In genomic region chr3:177251756-177252155, GRCh38 we compare ENCODE assay signal across 21 cellular contexts. TPM values are rescaled to one million over a fixed set of nuclear protein-coding genes. Genes with fewer than 3 reads are reported as not detected.
A peak's percentile ranks its signal among the peaks of the same experiment; 100 is the strongest.
DNase-seq lines count a peak whose midpoint lies in the region; ATAC-seq and TF ChIP-seq lines count a peak whose summit lies in the region.
"Had no signal": no experiment of that assay in that cellular context is flagged by ENCODE, and none has a peak within 500 bp of the region (broad histone marks: within the 10 kb centered on the region; RNA-seq: fewer than 3 reads in every experiment).

No MANE protein-coding gene starts in this region.

- H2AK5ac ChIP-seq in H9 (ENCODE audit: insufficient read length, low read length) = no peak overlapping the region

- no peaks in the 10 kb centered on the region for H3K36me3 ChIP-seq in mucosa of descending colon (ENCODE audit: low read depth)
- H3K36me3 ChIP-seq in CD8-positive, alpha-beta memory T cell (ENCODE audit: insufficient read depth, low read length) = no peaks in the 10 kb centered on the region
- H3K36me3 ChIP-seq: gastroesophageal sphincter, uterus had no signal

- no peaks in the 10 kb centered on the region for H3K79me1 ChIP-seq in H9 (ENCODE audit: insufficient read depth, low read depth, low read length, poor library complexity, severe bottlenecking)

- peaks cover 0 to 12% of the 10 kb centered on the region in 2 donors for H3K9me3 Mint-ChIP-seq in stimulated activated naive CD8-positive, alpha-beta T cell treated with anti-CD3 and anti-CD28 coated beads, Interleukin-15, amount 100 ng/mL, for 72 hours
- no peaks in the 10 kb centered on the region for H3K9me3 Mint-ChIP-seq in CD8-positive, alpha-beta memory T cell
- peaks cover 0 to 6% of the 10 kb centered on the region in 2 experiments; a peak in 2 of 5 replicates for H3K9me3 Mint-ChIP-seq in H9

- no peaks in the 10 kb centered on the region for H4K20me1 ChIP-seq in H9 (ENCODE audit: control insufficient read depth, insufficient read depth, insufficient read length)

- H3K4me3 Mint-ChIP-seq in stimulated activated naive CD8-positive, alpha-beta T cell treated with anti-CD3 and anti-CD28 coated beads, Interleukin-15, amount 100 ng/mL, for 72 hours = no peak overlapping the region
- H3K4me3 Mint-ChIP-seq in CD8-positive, alpha-beta memory T cell = no peak overlapping the region
- H3K4me3 Mint-ChIP-seq in H9 = no peak overlapping the region
- H3K4me3 Mint-ChIP-seq: GM23338 had no signal

- H3K4ac ChIP-seq in H9 (ENCODE audit: low read depth, low read length) = no peak overlapping the region

- H4K91ac ChIP-seq in H9 (ENCODE audit: insufficient read length, low read depth, low read length) = no peak overlapping the region

- no peak overlapping the region for H3K27ac ChIP-seq in HL-60 (replicated peaks)
- no peak overlapping the region for H3K27ac ChIP-seq in CD8-positive, alpha-beta memory T cell (ENCODE audit: low read depth, low read length)
- H3K27ac ChIP-seq in H9 (ENCODE audit: insufficient read length, low read depth, low read length) = no peak overlapping the region
- H3K27ac ChIP-seq: gastroesophageal sphincter, uterus had no signal

- H2BK5ac ChIP-seq in H9 (ENCODE audit: insufficient read length, low read length) = no peak overlapping the region

- POLR2A ChIA-PET in CD8-positive, alpha-beta memory T cell (lab: Charles Lee) = no interaction called here

- H3K18ac ChIP-seq in H9 (ENCODE audit: insufficient read length, low read depth, low read length) = no peak overlapping the region

- H3K23ac ChIP-seq in H9 (ENCODE audit: insufficient read length, low read depth, low read length) = no peak overlapping the region

- no peak overlapping the region for H2AFZ ChIP-seq in H9 (ENCODE audit: low read length)
- H2AFZ ChIP-seq: GM23338 had no signal

- intact Hi-C loops in mucosa of descending colon (cut with DNase I, micrococcal nuclease) = no loop called here

- no peaks in the 10 kb centered on the region for H3K4me1 Mint-ChIP-seq in stimulated activated naive CD8-positive, alpha-beta T cell treated with anti-CD3 and anti-CD28 coated beads, Interleukin-15, amount 100 ng/mL, for 72 hours
- no peaks in the 10 kb centered on the region for H3K4me1 Mint-ChIP-seq in CD8-positive, alpha-beta memory T cell
- peaks cover 5 to 7% of the 10 kb centered on the region in 2 experiments for H3K4me1 Mint-ChIP-seq in H9

- peak; percentile 37 for ATAC-seq in GM18861 (IDR thresholded peaks at IDR 0.05; ENCODE audit: unreplicated experiment)
- peak; percentile 33 for ATAC-seq in mucosa of descending colon
- ATAC-seq in stimulated activated naive CD8-positive, alpha-beta T cell treated with anti-CD3 and anti-CD28 coated beads, Interleukin-15, amount 100 ng/mL, for 72 hours = no peak
- ATAC-seq in GM21447 (IDR thresholded peaks at IDR 0.05; ENCODE audit: unreplicated experiment) = no peak
- ATAC-seq: gastroesophageal sphincter, GM23338, sciatic nerve had no signal

- H3K36me3 Mint-ChIP-seq in CD8-positive, alpha-beta memory T cell = peaks cover 0 to 3% (median 0%) of the 10 kb centered on the region in 3 donors
- H3K36me3 Mint-ChIP-seq in H9 (ENCODE audit: insufficient read depth in 1 of 3, low read depth in 3 of 3) = peaks cover 0 to 6% (median 0%) of the 10 kb centered on the region in 3 experiments; a peak in 3 of 7 replicates

- no peak overlapping the region for H3K14ac ChIP-seq in H9 (ENCODE audit: insufficient read depth, low read length)

- no peak overlapping the region for H2BK20ac ChIP-seq in H9 (ENCODE audit: low read depth, low read length, poor library complexity, severe bottlenecking)

- H3K4me3 ChIP-seq in HL-60 (replicated peaks; ENCODE audit: insufficient read depth, low read length) (no peak overlapping the region), mucosa of descending colon (no peak overlapping the region)
- H3K4me3 ChIP-seq in CD8-positive, alpha-beta memory T cell (ENCODE audit: low read length) = no peak overlapping the region
- H3K4me3 ChIP-seq: gastroesophageal sphincter, GM23338, uterus had no signal

- H3K56ac ChIP-seq in H9 (ENCODE audit: insufficient read length, low read depth, low read length) = no peak overlapping the region

- no peak overlapping the region for H2BK12ac ChIP-seq in H9 (ENCODE audit: insufficient read length, low read depth, low read length)

- CTCF ChIA-PET in CD8-positive, alpha-beta memory T cell (lab: Charles Lee) = no interaction called here

- H3K23me2 ChIP-seq in H9 (ENCODE audit: insufficient read length, low read depth, low read length, poor library complexity, severe bottlenecking) = no peaks in the 10 kb centered on the region

- H3K79me2 ChIP-seq in H9 (ENCODE audit: insufficient read depth, low read length) = no peaks in the 10 kb centered on the region

- no peak overlapping the region for H3K4me2 ChIP-seq in H9 (ENCODE audit: insufficient read depth, insufficient read length, low read length)
- H3K4me2 ChIP-seq: GM23338 had no signal

- H3K27me3 Mint-ChIP-seq in stimulated activated naive CD8-positive, alpha-beta T cell treated with anti-CD3 and anti-CD28 coated beads, Interleukin-15, amount 100 ng/mL, for 72 hours = no peaks in the 10 kb centered on the region
- no peaks in the 10 kb centered on the region for H3K27me3 Mint-ChIP-seq in CD8-positive, alpha-beta memory T cell
- H3K27me3 Mint-ChIP-seq in H9 (ENCODE audit: low read depth) = no peaks in the 10 kb centered on the region

- TF ChIP-seq CTCF in HL-60 (IDR thresholded peaks at IDR 0.05; ENCODE audit: insufficient read depth, low read length) (no peak), mucosa of descending colon (IDR thresholded peaks at IDR 0.05) (no peak), H9 (conservative IDR thresholded peaks at IDR 0.05) (no peak)

- no peak overlapping the region for H3K27ac Mint-ChIP-seq in stimulated activated naive CD8-positive, alpha-beta T cell treated with anti-CD3 and anti-CD28 coated beads, Interleukin-15, amount 100 ng/mL, for 72 hours
- no peak overlapping the region for H3K27ac Mint-ChIP-seq in CD8-positive, alpha-beta memory T cell
- no peak overlapping the region for H3K27ac Mint-ChIP-seq in H9
- H3K27ac Mint-ChIP-seq: GM23338 had no signal

- H4K5ac ChIP-seq in H9 (ENCODE audit: insufficient read length, low read depth, low read length) = no peak overlapping the region

- H3K9ac ChIP-seq in H9 (ENCODE audit: extremely low read depth, insufficient read length, low read length) = no peak overlapping the region

- WGBS in H9 (ENCODE audit: extremely low coverage, insufficient read length, low lambda C conversion rate) = no CpG with 5 or more reads among the region's 4 CpGs

- no peak overlapping the region for H4K8ac ChIP-seq in H9 (replicated peaks; ENCODE audit: insufficient read length, low read depth, low read length)

- no peak overlapping the region for H2BK120ac ChIP-seq in H9 (ENCODE audit: low read depth, low read length, poor library complexity, severe bottlenecking)

- H3T11ph ChIP-seq in H9 (ENCODE audit: low read length) = no peak overlapping the region

- H3K4me1 ChIP-seq in mucosa of descending colon (ENCODE audit: low read depth) = peaks cover 8% of the 10 kb centered on the region
- H3K4me1 ChIP-seq in CD8-positive, alpha-beta memory T cell (ENCODE audit: insufficient read depth, low read length) = no peaks in the 10 kb centered on the region
- H3K4me1 ChIP-seq in H9 (ENCODE audit: insufficient read depth, low read length) = no peaks in the 10 kb centered on the region
- H3K4me1 ChIP-seq: gastroesophageal sphincter, uterus had no signal

- peak; percentile 61 to 67 for DNase-seq in HL-60 (ENCODE audit: low read depth in 1 of 2, low spot score in 1 of 2)
- peak; percentile 72 for DNase-seq in SKM-1 treated with dmso at 0.1 percent for 144 hours (lab: John Stamatoyannopoulos, UW; ENCODE audit: unreplicated experiment)
- DNase-seq in mucosa of descending colon = no peak
- DNase-seq in stimulated activated naive CD8-positive, alpha-beta T cell treated with anti-CD3 and anti-CD28 coated beads, Interleukin-15, amount 100 ng/mL, for 72 hours = no peak
- DNase-seq in CD8-positive, alpha-beta memory T cell = no peak
- no peak for DNase-seq in H9
- DNase-seq: activated CD4-positive, alpha-beta T cell treated with anti-CD3 and anti-CD28 coated beads for 4 hours; activated CD8-positive, alpha-beta memory T cell treated with anti-CD3 and anti-CD28 coated beads, Interleukin-2, amount 50 U/mL, for 48 hours; activated naive CD4-positive, alpha-beta T cell; COR-L47; dermis blood vessel endothelial cell; erythroblast; NCI-H187 treated with DMSO at 0.1 percent for 48 hours; NCI-H446 treated with DMSO at 0.1 percent for 48 hours; SHP77 treated with DMSO at 0.1 percent for 48 hours; uterus had no signal

- H2BK15ac ChIP-seq in H9 (ENCODE audit: low read depth, low read length) = no peak overlapping the region

- no peaks in the 10 kb centered on the region for H3K9me3 ChIP-seq in mucosa of descending colon
- H3K9me3 ChIP-seq in CD8-positive, alpha-beta memory T cell (ENCODE audit: low read length) = no peaks in the 10 kb centered on the region
- H3K9me3 ChIP-seq in H9 (ENCODE audit: control insufficient read depth, low read depth, low read length) = no peaks in the 10 kb centered on the region
- H3K9me3 ChIP-seq: gastroesophageal sphincter, uterus had no signal

- H3K27me3 ChIP-seq in HL-60 (ENCODE audit: insufficient read depth, poor library complexity, severe bottlenecking) (no peaks in the 10 kb centered on the region), H9 (ENCODE audit: insufficient read depth, low read length) (no peaks in the 10 kb centered on the region)
- H3K27me3 ChIP-seq in CD8-positive, alpha-beta memory T cell (ENCODE audit: insufficient read depth, low read length, poor library complexity, severe bottlenecking) = no peaks in the 10 kb centered on the region
- H3K27me3 ChIP-seq: gastroesophageal sphincter, uterus had no signal

RNA-seq across cellular contexts. Expression of gene TBL1XR1, which starts 54.5 kb away (rescaled TPM):
- total RNA-seq in mucosa of descending colon (100 to 1,000 TPM; 175 to 200 (median 178) TPM), H9 (2021) (170 and 175 TPM in 2 replicates)
- total RNA-seq in CD8-positive, alpha-beta memory T cell = 100 to 1,000 TPM; 173 to 193 TPM
- polyA plus RNA-seq in CD8-positive, alpha-beta memory T cell = 36.3 TPM

Comparison
In these comparisons a context has a peak if more than half of its experiments do, and no peak if none do; other contexts are left out.
1. ATAC-seq: peak in GM18861 (single experiment) and mucosa of descending colon (single experiment); none in stimulated activated naive CD8-positive, alpha-beta T cell treated with anti-CD3 and anti-CD28 coated beads, Interleukin-15, amount 100 ng/mL, for 72 hours (single experiment) and GM21447 (single experiment).
2. DNase-seq: peak in HL-60 (2 of 2) and SKM-1 treated with dmso at 0.1 percent for 144 hours (single experiment); none in mucosa of descending colon (0 of 3), stimulated activated naive CD8-positive, alpha-beta T cell treated with anti-CD3 and anti-CD28 coated beads, Interleukin-15, amount 100 ng/mL, for 72 hours (0 of 2), CD8-positive, alpha-beta memory T cell (0 of 5) and H9 (single experiment).